In genomic region chr22:41382098-41382578, GRCh38 we compare ENCODE assay signal across 8 cellular contexts. TPM values are rescaled to one million over a fixed set of nuclear protein-coding genes. Genes with fewer than 3 reads are reported as not detected.
A peak's percentile ranks its signal among the peaks of the same experiment; 100 is the strongest.
DNase-seq lines count a peak whose midpoint lies in the region; ATAC-seq and TF ChIP-seq lines count a peak whose summit lies in the region.

No MANE protein-coding gene starts in this region.

- H3K36me3 Mint-ChIP-seq in activated naive CD4-positive, alpha-beta T cell treated with anti-CD3 and anti-CD28 coated beads, Interleukin-2, amount 10 ng/mL, durations not matched to agents 7 days and 5 days: no peaks in the 10 kb centered on the region
- H3K36me3 Mint-ChIP-seq in osteocyte (ENCODE audit: unreplicated experiment): peaks cover under 1% of the 10 kb centered on the region

- peaks cover 24% of the 10 kb centered on the region for H3K4me1 Mint-ChIP-seq in activated naive CD4-positive, alpha-beta T cell treated with anti-CD3 and anti-CD28 coated beads, Interleukin-2, amount 10 ng/mL, durations not matched to agents 7 days and 5 days
- peaks cover 15% of the 10 kb centered on the region for H3K4me1 Mint-ChIP-seq in osteocyte (ENCODE audit: unreplicated experiment)

- H3K27ac Mint-ChIP-seq in activated naive CD4-positive, alpha-beta T cell treated with anti-CD3 and anti-CD28 coated beads, Interleukin-2, amount 10 ng/mL, durations not matched to agents 7 days and 5 days: peak overlapping the region; percentile 96
- H3K27ac Mint-ChIP-seq in osteocyte (ENCODE audit: unreplicated experiment): no peak overlapping the region

- H3K4me3 ChIP-seq in Peyer's patch (peak overlapping the region; percentile 92 to 97 (median 95)), transverse colon (peak overlapping the region; percentile 74 to 97 (median 86))

- in situ Hi-C loops in transverse colon (cut with MboI; ENCODE audit: low pct_ligation_motif_present in 1 of 4, low pct_unique_long_range_greater_than_20kb in 1 of 4, low sequenced_read_pairs in 3 of 4): no loop called here

- no peaks in the 10 kb centered on the region for H3K9me3 Mint-ChIP-seq in activated naive CD4-positive, alpha-beta T cell treated with anti-CD3 and anti-CD28 coated beads, Interleukin-2, amount 10 ng/mL, durations not matched to agents 7 days and 5 days
- H3K9me3 Mint-ChIP-seq in osteocyte (ENCODE audit: unreplicated experiment): no peaks in the 10 kb centered on the region

- H3K27me3 ChIP-seq in Peyer's patch: no peaks in the 10 kb centered on the region
- no peaks in the 10 kb centered on the region for H3K27me3 ChIP-seq in transverse colon

- H3K9me3 ChIP-seq in Peyer's patch (no peaks in the 10 kb centered on the region), transverse colon (no peaks in the 10 kb centered on the region)

- peak overlapping the region; percentile 91 for H3K4me3 Mint-ChIP-seq in activated naive CD4-positive, alpha-beta T cell treated with anti-CD3 and anti-CD28 coated beads, Interleukin-2, amount 10 ng/mL, durations not matched to agents 7 days and 5 days
- peak overlapping the region; percentile 91 for H3K4me3 Mint-ChIP-seq in osteocyte (ENCODE audit: unreplicated experiment)

- DNase-seq in NK-92 treated with Interleukin-12 subunit alpha and Interleukin-12 subunit beta, amount 100 ng/mL, for 24 hours (lab: John Stamatoyannopoulos, UW): peak; percentile 48
- DNase-seq in NK-92 (lab: John Stamatoyannopoulos, UW; ENCODE audit: unreplicated experiment) (no peak), Peyer's patch (peak; percentile 62 to 86 (median 78)), glomerular visceral epithelial cell (ENCODE audit: extremely low spot score) (peak; percentile 55), osteocyte (ENCODE audit: extremely low spot score, unreplicated experiment) (no peak), transverse colon (peak; percentile 74)
- DNase-seq in activated naive CD4-positive, alpha-beta T cell treated with anti-CD3 and anti-CD28 coated beads, Interleukin-2, amount 10 ng/mL, durations not matched to agents 7 days and 5 days: peak; percentile 79

- no peak for TF ChIP-seq POLR2A in Peyer's patch (IDR thresholded peaks at IDR 0.05)
- no peak for TF ChIP-seq POLR2A in transverse colon (IDR thresholded peaks at IDR 0.05)

- TF ChIP-seq EP300 in transverse colon (IDR thresholded peaks at IDR 0.05; ENCODE audit: low read depth): no peak

- peak; percentile 25 for ATAC-seq in HG02943 (IDR thresholded peaks at IDR 0.05; ENCODE audit: low read depth, unreplicated experiment)

- TF ChIP-seq CTCF in Peyer's patch (IDR thresholded peaks at IDR 0.05): no peak
- no peak for TF ChIP-seq CTCF in osteocyte (IDR thresholded peaks at IDR 0.05)
- no peak for TF ChIP-seq CTCF in transverse colon (IDR thresholded peaks at IDR 0.05)

- H3K27me3 Mint-ChIP-seq in activated naive CD4-positive, alpha-beta T cell treated with anti-CD3 and anti-CD28 coated beads, Interleukin-2, amount 10 ng/mL, durations not matched to agents 7 days and 5 days: peaks cover 14% of the 10 kb centered on the region
- peaks cover 7% of the 10 kb centered on the region for H3K27me3 Mint-ChIP-seq in osteocyte (ENCODE audit: unreplicated experiment)

- H3K4me1 ChIP-seq in Peyer's patch: peaks cover 0 to 27% (median 12%) of the 10 kb centered on the region in 4 donors
- peaks cover 3 to 37% (median 32%) of the 10 kb centered on the region in 4 donors for H3K4me1 ChIP-seq in transverse colon

- WGBS in transverse colon (ENCODE audit: low coverage in 1 of 2), 2 donors: 2% methylated on average over 26 of the region's 35 CpGs; no CpG with 5 or more reads in 1 of the 2 donors

- CTCF ChIA-PET in activated naive CD4-positive, alpha-beta T cell treated with anti-CD3 and anti-CD28 coated beads, Interleukin-2, amount 10 ng/mL, durations not matched to agents 7 days and 5 days (lab: Charles Lee): no interaction called here

- intact Hi-C loops in transverse colon (cut with DNase I; ENCODE audit: low total_unique reads): no loop called here

- H3K36me3 ChIP-seq in Peyer's patch (peaks cover 0 to 1% (median 0%) of the 10 kb centered on the region in 3 donors), transverse colon (no peaks in the 10 kb centered on the region)

- peak overlapping the region; percentile 95 to 100 (median 98) for H3K27ac ChIP-seq in Peyer's patch
- peak overlapping the region; percentile 95 to 98 (median 97) for H3K27ac ChIP-seq in transverse colon

RNA-seq across cellular contexts. Expression of gene TEF, which starts 0.4 kb away (rescaled TPM):
- total RNA-seq in Peyer's patch: 10 to 100 TPM in 3 of 4 donors, 1 to 10 TPM in 1; 6.6 to 42.2 (median 27.0) TPM
- total RNA-seq in osteocyte: 5.7 and 6.8 TPM in 2 replicates
- total RNA-seq in transverse colon: 10 to 100 TPM; 22.9 to 47.9 (median 34.0) TPM

Comparison
In these comparisons a context has a peak if more than half of its experiments do, and no peak if none do; other contexts are left out.
1. DNase-seq: peak in NK-92 treated with Interleukin-12 subunit alpha and Interleukin-12 subunit beta, amount 100 ng/mL, for 24 hours (single experiment), Peyer's patch (3 of 3), activated naive CD4-positive, alpha-beta T cell treated with anti-CD3 and anti-CD28 coated beads, Interleukin-2, amount 10 ng/mL, durations not matched to agents 7 days and 5 days (single experiment), glomerular visceral epithelial cell (single experiment) and transverse colon (single experiment); none in NK-92 (single experiment) and osteocyte (single experiment).